Comparison of ENCODE assay signal across 5 cellular contexts in the genomic region with DNA sequence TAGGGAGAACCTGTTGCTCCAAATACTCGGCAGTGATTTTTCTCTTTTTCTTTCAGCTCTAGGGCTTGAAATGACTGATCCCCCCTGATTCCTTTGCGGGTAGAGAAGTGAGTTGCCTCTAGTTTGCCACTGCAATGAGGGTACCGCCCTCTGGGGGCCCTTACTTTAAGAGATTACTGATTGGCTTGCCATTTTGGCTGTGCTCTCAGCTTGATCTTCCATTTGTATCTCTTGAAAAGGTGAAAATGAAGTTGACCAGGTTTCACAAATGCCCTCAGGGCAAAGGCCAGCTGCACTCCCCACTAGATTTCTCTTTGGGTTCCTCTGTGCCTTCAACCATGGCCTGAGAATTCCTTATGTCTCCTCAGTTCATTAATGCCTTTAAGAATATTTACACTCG. TPM values are rescaled to one million over a fixed set of nuclear protein-coding genes. Genes with fewer than 3 reads are reported as not detected.
"Had no signal": no experiment of that assay in that cellular context is flagged by ENCODE, and none has a peak within 500 bp of the region (broad histone marks: within the 10 kb centered on the region; RNA-seq: fewer than 3 reads in every experiment).

No MANE protein-coding gene starts in this region.

RNA-seq across cellular contexts. Expression of gene ZDHHC11B, which starts 13.5 kb away (rescaled TPM):
- total RNA-seq: activated CD4-positive, alpha-beta T cell treated with anti-CD3 and anti-CD28 coated beads, Interleukin-2, amount 10 ng/mL, durations not matched to agents 24 days and 14 days; activated naive CD4-positive, alpha-beta T cell treated with anti-CD3 and anti-CD28 coated beads for 36 hours; activated naive CD8-positive, alpha-beta T cell treated with anti-CD3 and anti-CD28 coated beads for 36 hours; activated T-helper 1 cell treated with anti-CD3 and anti-CD28 coated beads, Interleukin-12 subunit alpha, Interleukin-12 subunit beta, Interleukin-2, Interleukin-4 antibody, amounts not matched to agents 30 ng/mL and 10 ng/mL and 1 ng/mL, durations not matched to agents 14 hours and 24 hours and 36 hours; T-helper 1 cell treated with Interleukin-12 subunit alpha and Interleukin-12 subunit beta and Interleukin-4 antibody, amounts not matched to agents 30 ng/mL and 1 ng/mL, for 36 hours had no signal
